ENCODE assay signal across 1 cellular context in the genomic region with DNA sequence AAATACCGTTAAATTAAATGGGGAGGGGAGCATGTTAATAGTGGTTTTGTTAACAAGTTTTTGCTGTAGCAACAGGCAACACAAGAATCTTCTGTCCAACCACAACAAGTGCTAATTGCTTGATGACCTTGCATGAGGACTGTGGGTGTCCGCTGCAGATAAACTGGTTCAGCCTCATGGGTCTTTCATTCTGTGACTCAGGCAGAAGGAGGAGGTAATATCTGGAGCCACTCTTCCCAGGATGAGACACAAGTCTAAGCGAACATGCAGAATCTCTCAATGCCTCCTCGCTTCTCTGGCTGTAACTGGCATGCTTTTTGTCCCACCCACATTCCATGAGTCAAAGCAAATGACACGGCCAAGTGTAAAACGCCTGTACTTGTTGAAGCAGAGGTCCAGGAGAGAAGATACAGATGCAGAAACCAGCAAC.
TF ChIP-seq lines count a peak whose summit lies in the region.

No MANE protein-coding gene starts in this region.

TF ChIP-seq in K562, 482 proteins besides CTCF, POLR2A, EP300 and RAD21 (continued from another document and continues in another):
- TF ChIP-seq, protein P1, sequence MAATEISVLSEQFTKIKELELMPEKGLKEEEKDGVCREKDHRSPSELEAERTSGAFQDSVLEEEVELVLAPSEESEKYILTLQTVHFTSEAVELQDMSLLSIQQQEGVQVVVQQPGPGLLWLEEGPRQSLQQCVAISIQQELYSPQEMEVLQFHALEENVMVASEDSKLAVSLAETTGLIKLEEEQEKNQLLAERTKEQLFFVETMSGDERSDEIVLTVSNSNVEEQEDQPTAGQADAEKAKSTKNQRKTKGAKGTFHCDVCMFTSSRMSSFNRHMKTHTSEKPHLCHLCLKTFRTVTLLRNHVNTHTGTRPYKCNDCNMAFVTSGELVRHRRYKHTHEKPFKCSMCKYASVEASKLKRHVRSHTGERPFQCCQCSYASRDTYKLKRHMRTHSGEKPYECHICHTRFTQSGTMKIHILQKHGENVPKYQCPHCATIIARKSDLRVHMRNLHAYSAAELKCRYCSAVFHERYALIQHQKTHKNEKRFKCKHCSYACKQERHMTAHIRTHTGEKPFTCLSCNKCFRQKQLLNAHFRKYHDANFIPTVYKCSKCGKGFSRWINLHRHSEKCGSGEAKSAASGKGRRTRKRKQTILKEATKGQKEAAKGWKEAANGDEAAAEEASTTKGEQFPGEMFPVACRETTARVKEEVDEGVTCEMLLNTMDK (IDR thresholded peaks at IDR 0.05; ENCODE audit: borderline replicate concordance, insufficient read depth, low read depth, low read length, poor library complexity, severe bottlenecking), result no peak
- TF ChIP-seq FOXA3 (CRISPR knock-in tag; conservative IDR thresholded peaks at IDR 0.05 in 1 of 2, IDR thresholded peaks at IDR 0.05 in 1 of 2) (no peak), ZNF551 (CRISPR knock-in tag; IDR thresholded peaks at IDR 0.05) (no peak), HLTF (IDR thresholded peaks at IDR 0.05) (no peak), GTF2F1 (IDR thresholded peaks at IDR 0.05; ENCODE audit: low read depth, low read length) (no peak), ZKSCAN8 (CRISPR knock-in tag; IDR thresholded peaks at IDR 0.05) (no peak), CSDE1 (IDR thresholded peaks at IDR 0.05) (no peak), MXI1 (IDR thresholded peaks at IDR 0.05; ENCODE audit: low read depth, low read length) (no peak), ZNF57 (CRISPR knock-in tag; IDR thresholded peaks at IDR 0.05) (no peak), BCOR (IDR thresholded peaks at IDR 0.05) (no peak), LARP7 (IDR thresholded peaks at IDR 0.05) (no peak), ZBTB17 (CRISPR knock-in tag; IDR thresholded peaks at IDR 0.05) (no peak), MCM3 (IDR thresholded peaks at IDR 0.05) (no peak), MEF2D (tag; conservative IDR thresholded peaks at IDR 0.05; ENCODE audit: low read depth) (no peak), ZNF239 (CRISPR knock-in tag; IDR thresholded peaks at IDR 0.05) (no peak), CAMTA2 (CRISPR knock-in tag; conservative IDR thresholded peaks at IDR 0.05) (no peak), MTA3 (IDR thresholded peaks at IDR 0.05; ENCODE audit: borderline replicate concordance) (no peak), KAT7 (CRISPR knock-in tag; IDR thresholded peaks at IDR 0.05; ENCODE audit: borderline replicate concordance) (no peak), TAF15 (IDR thresholded peaks at IDR 0.05; ENCODE audit: low read depth, low read length) (no peak), CC2D1A (IDR thresholded peaks at IDR 0.05) (no peak), NBN (IDR thresholded peaks at IDR 0.05; ENCODE audit: low read depth) (no peak), BMI1 (IDR thresholded peaks at IDR 0.05; ENCODE audit: low read length) (no peak), ZNF217 (CRISPR knock-in tag; IDR thresholded peaks at IDR 0.05) (no peak), MED1 (CRISPR knock-in tag; IDR thresholded peaks at IDR 0.05; ENCODE audit: borderline replicate concordance) (no peak), ZNF77 (CRISPR knock-in tag; IDR thresholded peaks at IDR 0.05) (no peak), ZNF124 (CRISPR knock-in tag; IDR thresholded peaks at IDR 0.05) (no peak), CTBP1 (IDR thresholded peaks at IDR 0.05; ENCODE audit: borderline replicate concordance) (peak; percentile 49; the same call in 1 of the 2 replicates), ZNF175 (CRISPR knock-in tag; IDR thresholded peaks at IDR 0.05; ENCODE audit: low read depth) (no peak), ETV6 (IDR thresholded peaks at IDR 0.05; ENCODE audit: borderline replicate concordance in 1 of 2, low read depth in 2 of 2, low read length in 1 of 2) (no peak), ETV6 (CRISPR knock-in tag; IDR thresholded peaks at IDR 0.05; ENCODE audit: borderline replicate concordance) (no peak), JUND (IDR thresholded peaks at IDR 0.05; ENCODE audit: borderline replicate concordance, low read depth, low read length) (peak; percentile 41; the same call in 1 of the 2 replicates), JUND (tag; IDR thresholded peaks at IDR 0.05; ENCODE audit: borderline replicate concordance, low read depth, low read length) (peak; percentile 21; the same call in 1 of the 3 replicates), CBFB (CRISPR knock-in tag; IDR thresholded peaks at IDR 0.05) (no peak), PPARD (CRISPR knock-in tag; IDR thresholded peaks at IDR 0.05) (no peak), PHF21A (IDR thresholded peaks at IDR 0.05; ENCODE audit: borderline replicate concordance, low read depth) (no peak), NONO (IDR thresholded peaks at IDR 0.05; ENCODE audit: low read depth in 2 of 2, low read length in 1 of 2) (no peak), CBX8 (IDR thresholded peaks at IDR 0.05; ENCODE audit: borderline replicate concordance, extremely low read depth, low read depth, low read length, poor library complexity, severe bottlenecking) (no peak), ILF3 (IDR thresholded peaks at IDR 0.05; ENCODE audit: borderline replicate concordance) (no peak), NELFE (IDR thresholded peaks at IDR 0.05; ENCODE audit: insufficient read depth, insufficient read length) (no peak), ZNF23 (CRISPR knock-in tag; IDR thresholded peaks at IDR 0.05) (no peak), ZNF445 (CRISPR knock-in tag; IDR thresholded peaks at IDR 0.05; ENCODE audit: low read depth) (no peak), LEF1 (IDR thresholded peaks at IDR 0.05) (peak; percentile 40; the same call in 1 of the 2 replicates), ZFP36 (IDR thresholded peaks at IDR 0.05; ENCODE audit: low read depth, low read length, partially characterized antibody) (no peak)
- TF ChIP-seq, protein P2, sequence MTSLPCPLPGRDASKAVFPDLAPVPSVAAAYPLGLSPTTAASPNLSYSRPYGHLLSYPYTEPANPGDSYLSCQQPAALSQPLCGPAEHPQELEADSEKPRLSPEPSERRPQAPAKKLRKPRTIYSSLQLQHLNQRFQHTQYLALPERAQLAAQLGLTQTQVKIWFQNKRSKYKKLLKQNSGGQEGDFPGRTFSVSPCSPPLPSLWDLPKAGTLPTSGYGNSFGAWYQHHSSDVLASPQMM (CRISPR knock-in tag; IDR thresholded peaks at IDR 0.05), result no peak
- TF ChIP-seq, protein P3, sequence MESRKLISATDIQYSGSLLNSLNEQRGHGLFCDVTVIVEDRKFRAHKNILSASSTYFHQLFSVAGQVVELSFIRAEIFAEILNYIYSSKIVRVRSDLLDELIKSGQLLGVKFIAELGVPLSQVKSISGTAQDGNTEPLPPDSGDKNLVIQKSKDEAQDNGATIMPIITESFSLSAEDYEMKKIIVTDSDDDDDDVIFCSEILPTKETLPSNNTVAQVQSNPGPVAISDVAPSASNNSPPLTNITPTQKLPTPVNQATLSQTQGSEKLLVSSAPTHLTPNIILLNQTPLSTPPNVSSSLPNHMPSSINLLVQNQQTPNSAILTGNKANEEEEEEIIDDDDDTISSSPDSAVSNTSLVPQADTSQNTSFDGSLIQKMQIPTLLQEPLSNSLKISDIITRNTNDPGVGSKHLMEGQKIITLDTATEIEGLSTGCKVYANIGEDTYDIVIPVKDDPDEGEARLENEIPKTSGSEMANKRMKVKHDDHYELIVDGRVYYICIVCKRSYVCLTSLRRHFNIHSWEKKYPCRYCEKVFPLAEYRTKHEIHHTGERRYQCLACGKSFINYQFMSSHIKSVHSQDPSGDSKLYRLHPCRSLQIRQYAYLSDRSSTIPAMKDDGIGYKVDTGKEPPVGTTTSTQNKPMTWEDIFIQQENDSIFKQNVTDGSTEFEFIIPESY (CRISPR knock-in tag; IDR thresholded peaks at IDR 0.05), result no peak
- TF ChIP-seq, protein P4, sequence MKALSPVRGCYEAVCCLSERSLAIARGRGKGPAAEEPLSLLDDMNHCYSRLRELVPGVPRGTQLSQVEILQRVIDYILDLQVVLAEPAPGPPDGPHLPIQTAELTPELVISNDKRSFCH (CRISPR knock-in tag; IDR thresholded peaks at IDR 0.05), result no peak
- TF ChIP-seq, protein P4 (tag; IDR thresholded peaks at IDR 0.05), result no peak
- TF ChIP-seq, protein P5, sequence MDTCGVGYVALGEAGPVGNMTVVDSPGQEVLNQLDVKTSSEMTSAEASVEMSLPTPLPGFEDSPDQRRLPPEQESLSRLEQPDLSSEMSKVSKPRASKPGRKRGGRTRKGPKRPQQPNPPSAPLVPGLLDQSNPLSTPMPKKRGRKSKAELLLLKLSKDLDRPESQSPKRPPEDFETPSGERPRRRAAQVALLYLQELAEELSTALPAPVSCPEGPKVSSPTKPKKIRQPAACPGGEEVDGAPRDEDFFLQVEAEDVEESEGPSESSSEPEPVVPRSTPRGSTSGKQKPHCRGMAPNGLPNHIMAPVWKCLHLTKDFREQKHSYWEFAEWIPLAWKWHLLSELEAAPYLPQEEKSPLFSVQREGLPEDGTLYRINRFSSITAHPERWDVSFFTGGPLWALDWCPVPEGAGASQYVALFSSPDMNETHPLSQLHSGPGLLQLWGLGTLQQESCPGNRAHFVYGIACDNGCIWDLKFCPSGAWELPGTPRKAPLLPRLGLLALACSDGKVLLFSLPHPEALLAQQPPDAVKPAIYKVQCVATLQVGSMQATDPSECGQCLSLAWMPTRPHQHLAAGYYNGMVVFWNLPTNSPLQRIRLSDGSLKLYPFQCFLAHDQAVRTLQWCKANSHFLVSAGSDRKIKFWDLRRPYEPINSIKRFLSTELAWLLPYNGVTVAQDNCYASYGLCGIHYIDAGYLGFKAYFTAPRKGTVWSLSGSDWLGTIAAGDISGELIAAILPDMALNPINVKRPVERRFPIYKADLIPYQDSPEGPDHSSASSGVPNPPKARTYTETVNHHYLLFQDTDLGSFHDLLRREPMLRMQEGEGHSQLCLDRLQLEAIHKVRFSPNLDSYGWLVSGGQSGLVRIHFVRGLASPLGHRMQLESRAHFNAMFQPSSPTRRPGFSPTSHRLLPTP (IDR thresholded peaks at IDR 0.05; ENCODE audit: borderline replicate concordance, extremely low read depth, insufficient read length), result no peak
- TF ChIP-seq, protein P6, sequence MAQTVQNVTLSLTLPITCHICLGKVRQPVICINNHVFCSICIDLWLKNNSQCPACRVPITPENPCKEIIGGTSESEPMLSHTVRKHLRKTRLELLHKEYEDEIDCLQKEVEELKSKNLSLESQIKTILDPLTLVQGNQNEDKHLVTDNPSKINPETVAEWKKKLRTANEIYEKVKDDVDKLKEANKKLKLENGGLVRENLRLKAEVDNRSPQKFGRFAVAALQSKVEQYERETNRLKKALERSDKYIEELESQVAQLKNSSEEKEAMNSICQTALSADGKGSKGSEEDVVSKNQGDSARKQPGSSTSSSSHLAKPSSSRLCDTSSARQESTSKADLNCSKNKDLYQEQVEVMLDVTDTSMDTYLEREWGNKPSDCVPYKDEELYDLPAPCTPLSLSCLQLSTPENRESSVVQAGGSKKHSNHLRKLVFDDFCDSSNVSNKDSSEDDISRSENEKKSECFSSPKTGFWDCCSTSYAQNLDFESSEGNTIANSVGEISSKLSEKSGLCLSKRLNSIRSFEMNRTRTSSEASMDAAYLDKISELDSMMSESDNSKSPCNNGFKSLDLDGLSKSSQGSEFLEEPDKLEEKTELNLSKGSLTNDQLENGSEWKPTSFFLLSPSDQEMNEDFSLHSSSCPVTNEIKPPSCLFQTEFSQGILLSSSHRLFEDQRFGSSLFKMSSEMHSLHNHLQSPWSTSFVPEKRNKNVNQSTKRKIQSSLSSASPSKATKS (CRISPR knock-in tag; IDR thresholded peaks at IDR 0.05), result no peak
- TF ChIP-seq, protein P7, sequence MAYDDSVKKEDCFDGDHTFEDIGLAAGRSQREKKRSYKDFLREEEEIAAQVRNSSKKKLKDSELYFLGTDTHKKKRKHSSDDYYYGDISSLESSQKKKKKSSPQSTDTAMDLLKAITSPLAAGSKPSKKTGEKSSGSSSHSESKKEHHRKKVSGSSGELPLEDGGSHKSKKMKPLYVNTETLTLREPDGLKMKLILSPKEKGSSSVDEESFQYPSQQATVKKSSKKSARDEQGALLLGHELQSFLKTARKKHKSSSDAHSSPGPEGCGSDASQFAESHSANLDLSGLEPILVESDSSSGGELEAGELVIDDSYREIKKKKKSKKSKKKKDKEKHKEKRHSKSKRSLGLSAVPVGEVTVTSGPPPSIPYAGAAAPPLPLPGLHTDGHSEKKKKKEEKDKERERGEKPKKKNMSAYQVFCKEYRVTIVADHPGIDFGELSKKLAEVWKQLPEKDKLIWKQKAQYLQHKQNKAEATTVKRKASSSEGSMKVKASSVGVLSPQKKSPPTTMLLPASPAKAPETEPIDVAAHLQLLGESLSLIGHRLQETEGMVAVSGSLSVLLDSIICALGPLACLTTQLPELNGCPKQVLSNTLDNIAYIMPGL (CRISPR knock-in tag; IDR thresholded peaks at IDR 0.05), result no peak
- TF ChIP-seq, protein P8, sequence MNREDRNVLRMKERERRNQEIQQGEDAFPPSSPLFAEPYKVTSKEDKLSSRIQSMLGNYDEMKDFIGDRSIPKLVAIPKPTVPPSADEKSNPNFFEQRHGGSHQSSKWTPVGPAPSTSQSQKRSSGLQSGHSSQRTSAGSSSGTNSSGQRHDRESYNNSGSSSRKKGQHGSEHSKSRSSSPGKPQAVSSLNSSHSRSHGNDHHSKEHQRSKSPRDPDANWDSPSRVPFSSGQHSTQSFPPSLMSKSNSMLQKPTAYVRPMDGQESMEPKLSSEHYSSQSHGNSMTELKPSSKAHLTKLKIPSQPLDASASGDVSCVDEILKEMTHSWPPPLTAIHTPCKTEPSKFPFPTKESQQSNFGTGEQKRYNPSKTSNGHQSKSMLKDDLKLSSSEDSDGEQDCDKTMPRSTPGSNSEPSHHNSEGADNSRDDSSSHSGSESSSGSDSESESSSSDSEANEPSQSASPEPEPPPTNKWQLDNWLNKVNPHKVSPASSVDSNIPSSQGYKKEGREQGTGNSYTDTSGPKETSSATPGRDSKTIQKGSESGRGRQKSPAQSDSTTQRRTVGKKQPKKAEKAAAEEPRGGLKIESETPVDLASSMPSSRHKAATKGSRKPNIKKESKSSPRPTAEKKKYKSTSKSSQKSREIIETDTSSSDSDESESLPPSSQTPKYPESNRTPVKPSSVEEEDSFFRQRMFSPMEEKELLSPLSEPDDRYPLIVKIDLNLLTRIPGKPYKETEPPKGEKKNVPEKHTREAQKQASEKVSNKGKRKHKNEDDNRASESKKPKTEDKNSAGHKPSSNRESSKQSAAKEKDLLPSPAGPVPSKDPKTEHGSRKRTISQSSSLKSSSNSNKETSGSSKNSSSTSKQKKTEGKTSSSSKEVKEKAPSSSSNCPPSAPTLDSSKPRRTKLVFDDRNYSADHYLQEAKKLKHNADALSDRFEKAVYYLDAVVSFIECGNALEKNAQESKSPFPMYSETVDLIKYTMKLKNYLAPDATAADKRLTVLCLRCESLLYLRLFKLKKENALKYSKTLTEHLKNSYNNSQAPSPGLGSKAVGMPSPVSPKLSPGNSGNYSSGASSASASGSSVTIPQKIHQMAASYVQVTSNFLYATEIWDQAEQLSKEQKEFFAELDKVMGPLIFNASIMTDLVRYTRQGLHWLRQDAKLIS (CRISPR knock-in tag; IDR thresholded peaks at IDR 0.05), result no peak
- TF ChIP-seq, protein P9, sequence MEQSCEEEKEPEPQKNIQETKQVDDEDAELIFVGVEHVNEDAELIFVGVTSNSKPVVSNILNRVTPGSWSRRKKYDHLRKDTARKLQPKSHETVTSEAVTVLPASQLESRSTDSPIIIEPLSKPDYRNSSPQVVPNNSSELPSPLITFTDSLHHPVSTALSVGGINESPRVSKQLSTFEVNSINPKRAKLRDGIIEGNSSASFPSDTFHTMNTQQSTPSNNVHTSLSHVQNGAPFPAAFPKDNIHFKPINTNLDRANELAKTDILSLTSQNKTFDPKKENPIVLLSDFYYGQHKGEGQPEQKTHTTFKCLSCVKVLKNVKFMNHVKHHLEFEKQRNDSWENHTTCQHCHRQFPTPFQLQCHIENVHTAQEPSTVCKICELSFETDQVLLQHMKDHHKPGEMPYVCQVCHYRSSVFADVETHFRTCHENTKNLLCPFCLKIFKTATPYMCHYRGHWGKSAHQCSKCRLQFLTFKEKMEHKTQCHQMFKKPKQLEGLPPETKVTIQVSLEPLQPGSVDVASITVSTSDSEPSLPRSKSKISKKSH (CRISPR knock-in tag; IDR thresholded peaks at IDR 0.05), result no peak
